23 cellular contexts compared by ENCODE assay signal in the genomic region with DNA sequence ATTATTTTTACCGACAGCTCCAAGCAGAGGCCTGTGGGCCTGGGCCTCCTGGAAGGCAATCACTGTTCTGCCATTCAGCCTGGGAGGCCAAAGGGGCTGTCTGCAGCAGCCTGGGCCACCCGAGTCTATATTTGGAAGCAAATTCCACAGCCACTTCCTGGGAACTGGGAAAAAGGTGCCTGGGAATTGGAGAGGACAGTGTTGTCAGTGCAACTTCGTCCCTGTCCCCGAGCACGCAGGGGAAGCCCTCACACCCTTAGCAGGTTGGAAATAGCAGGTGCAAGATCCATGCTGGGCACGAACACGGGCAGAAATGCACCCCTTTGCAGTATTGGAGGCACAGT. TPM values are rescaled to one million over a fixed set of nuclear protein-coding genes. Genes with fewer than 3 reads are reported as not detected.
DNase-seq lines count a peak whose midpoint lies in the region; ATAC-seq and TF ChIP-seq lines count a peak whose summit lies in the region.
"Had no signal": no experiment of that assay in that cellular context is flagged by ENCODE, and none has a peak within 500 bp of the region (broad histone marks: within the 10 kb centered on the region; RNA-seq: fewer than 3 reads in every experiment).

No MANE protein-coding gene starts in this region.

- peaks cover 1% of the 10 kb centered on the region; the same call in 1 of the 2 replicates for H3K36me3 Mint-ChIP-seq in HFFc6 (ENCODE audit: low read depth)
- H3K36me3 Mint-ChIP-seq in activated T-helper 1 cell treated with anti-CD3 and anti-CD28 coated beads, Interleukin-12 subunit alpha, Interleukin-12 subunit beta, Interleukin-2, Interleukin-4 antibody, amounts not matched to agents 30 ng/mL and 10 ng/mL and 1 ng/mL, durations not matched to agents 14 hours and 24 hours and 36 hours (ENCODE audit: low read depth) = peaks cover under 1% of the 10 kb centered on the region

- H3K27ac ChIP-seq in gastroesophageal sphincter = peak overlapping the region in 3 of 4 donors; percentile 91 to 94 (median 93)
- no peak overlapping the region for H3K27ac ChIP-seq in adrenal gland
- no peak overlapping the region for H3K27ac ChIP-seq in esophagus squamous epithelium
- H3K27ac ChIP-seq: A549; BLaER1 treated with 17β-estradiol and CSF1 and Interleukin-3, amounts not matched to agents 10 nM and 100 nM; RWPE1 had no signal

- H3K9me3 Mint-ChIP-seq in HFFc6 = no peaks in the 10 kb centered on the region
- H3K9me3 Mint-ChIP-seq in activated T-helper 1 cell treated with anti-CD3 and anti-CD28 coated beads, Interleukin-12 subunit alpha, Interleukin-12 subunit beta, Interleukin-2, Interleukin-4 antibody, amounts not matched to agents 30 ng/mL and 10 ng/mL and 1 ng/mL, durations not matched to agents 14 hours and 24 hours and 36 hours = no peaks in the 10 kb centered on the region
- H3K9me3 Mint-ChIP-seq: CD4-positive, alpha-beta T cell had no signal

- TF ChIP-seq EP300 in gastroesophageal sphincter (IDR thresholded peaks at IDR 0.05) = no peak

- H3K36me3 ChIP-seq in gastroesophageal sphincter (no peaks in the 10 kb centered on the region), adrenal gland (replicated peaks in 1 of 2) (no peaks in the 10 kb centered on the region), esophagus squamous epithelium (no peaks in the 10 kb centered on the region)
- H3K36me3 ChIP-seq: BLaER1 treated with 17β-estradiol and CSF1 and Interleukin-3, amounts not matched to agents 10 nM and 100 nM had no signal

- H3K4me3 ChIP-seq in gastroesophageal sphincter (no peak overlapping the region), adrenal gland (no peak overlapping the region), esophagus squamous epithelium (no peak overlapping the region)
- H3K4me3 ChIP-seq: A549; BLaER1 treated with 17β-estradiol and CSF1 and Interleukin-3, amounts not matched to agents 10 nM and 100 nM had no signal

- H3K4me1 Mint-ChIP-seq in HFFc6 (ENCODE audit: low read depth) = peaks cover 44% of the 10 kb centered on the region
- no peaks in the 10 kb centered on the region for H3K4me1 Mint-ChIP-seq in activated T-helper 1 cell treated with anti-CD3 and anti-CD28 coated beads, Interleukin-12 subunit alpha, Interleukin-12 subunit beta, Interleukin-2, Interleukin-4 antibody, amounts not matched to agents 30 ng/mL and 10 ng/mL and 1 ng/mL, durations not matched to agents 14 hours and 24 hours and 36 hours (ENCODE audit: low read depth)

- ATAC-seq in gastroesophageal sphincter (no peak), left ventricle myocardium superior (peak; percentile 61), HG03039 (IDR thresholded peaks at IDR 0.05; ENCODE audit: unreplicated experiment) (no peak)

- peak overlapping the region; percentile 57; the same call in 1 of the 2 replicates for H3K27ac Mint-ChIP-seq in HFFc6
- no peak overlapping the region for H3K27ac Mint-ChIP-seq in activated T-helper 1 cell treated with anti-CD3 and anti-CD28 coated beads, Interleukin-12 subunit alpha, Interleukin-12 subunit beta, Interleukin-2, Interleukin-4 antibody, amounts not matched to agents 30 ng/mL and 10 ng/mL and 1 ng/mL, durations not matched to agents 14 hours and 24 hours and 36 hours
- H3K27ac Mint-ChIP-seq: CD4-positive, alpha-beta T cell had no signal

- no peak for TF ChIP-seq CTCF in HFFc6 (IDR thresholded peaks at IDR 0.05)
- no peak for TF ChIP-seq CTCF in gastroesophageal sphincter (IDR thresholded peaks at IDR 0.05)
- TF ChIP-seq CTCF in adrenal gland (IDR thresholded peaks at IDR 0.05) = no peak
- no peak for TF ChIP-seq CTCF in esophagus squamous epithelium (IDR thresholded peaks at IDR 0.05)

- no peak for TF ChIP-seq POLR2A in gastroesophageal sphincter (IDR thresholded peaks at IDR 0.05)
- TF ChIP-seq POLR2A in adrenal gland (IDR thresholded peaks at IDR 0.05) = no peak
- no peak for TF ChIP-seq POLR2A in esophagus squamous epithelium (IDR thresholded peaks at IDR 0.05)

- peaks cover 0 to 61% (median 0%) of the 10 kb centered on the region in 3 donors for H3K4me1 ChIP-seq in gastroesophageal sphincter
- no peaks in the 10 kb centered on the region for H3K4me1 ChIP-seq in adrenal gland (replicated peaks in 1 of 2)
- H3K4me1 ChIP-seq in esophagus squamous epithelium = peaks cover 0 to 8% (median 0%) of the 10 kb centered on the region in 3 donors
- H3K4me1 ChIP-seq: A549; BLaER1 treated with 17β-estradiol and CSF1 and Interleukin-3, amounts not matched to agents 10 nM and 100 nM had no signal

- WGBS in gastroesophageal sphincter (ENCODE audit: low coverage in 1 of 2), 2 donors = 77% methylated on average over 5 of the region's 7 CpGs; no CpG with 5 or more reads in 1 of the 2 donors
- WGBS in adrenal gland, 4 donors = 36 to 45% (median 43%) methylated on average over 4 to 7 of the region's 7 CpGs
- WGBS in esophagus squamous epithelium, 2 donors = 40 to 52% methylated on average over 7 of the region's 7 CpGs

- H3K27me3 ChIP-seq in gastroesophageal sphincter (peaks cover 18% of the 10 kb centered on the region), adrenal gland (peaks cover 59% of the 10 kb centered on the region), esophagus squamous epithelium (peaks cover 0 to 90% (median 1%) of the 10 kb centered on the region in 4 donors)

- H3K9me3 ChIP-seq in gastroesophageal sphincter (no peaks in the 10 kb centered on the region), adrenal gland (replicated peaks in 1 of 3) (no peaks in the 10 kb centered on the region), esophagus squamous epithelium (no peaks in the 10 kb centered on the region)
- H3K9me3 ChIP-seq: A549, SK-N-SH had no signal

- peaks cover 3% of the 10 kb centered on the region for H3K27me3 Mint-ChIP-seq in HFFc6 (ENCODE audit: insufficient read depth)
- peaks cover 44% of the 10 kb centered on the region for H3K27me3 Mint-ChIP-seq in activated T-helper 1 cell treated with anti-CD3 and anti-CD28 coated beads, Interleukin-12 subunit alpha, Interleukin-12 subunit beta, Interleukin-2, Interleukin-4 antibody, amounts not matched to agents 30 ng/mL and 10 ng/mL and 1 ng/mL, durations not matched to agents 14 hours and 24 hours and 36 hours (ENCODE audit: insufficient read depth)

- H3K4me3 Mint-ChIP-seq in HFFc6 = no peak overlapping the region
- no peak overlapping the region for H3K4me3 Mint-ChIP-seq in activated T-helper 1 cell treated with anti-CD3 and anti-CD28 coated beads, Interleukin-12 subunit alpha, Interleukin-12 subunit beta, Interleukin-2, Interleukin-4 antibody, amounts not matched to agents 30 ng/mL and 10 ng/mL and 1 ng/mL, durations not matched to agents 14 hours and 24 hours and 36 hours
- H3K4me3 Mint-ChIP-seq: CD4-positive, alpha-beta T cell had no signal

- DNase-seq in HFFc6 (no peak), left ventricle myocardium superior (no peak), adrenal gland (no peak), esophagus squamous epithelium (lab: John Stamatoyannopoulos, UW) (no peak)
- no peak for DNase-seq in activated T-helper 1 cell treated with anti-CD3 and anti-CD28 coated beads, Interleukin-12 subunit alpha, Interleukin-12 subunit beta, Interleukin-2, Interleukin-4 antibody, amounts not matched to agents 30 ng/mL and 10 ng/mL and 1 ng/mL, durations not matched to agents 14 hours and 24 hours and 36 hours (ENCODE audit: low spot score)
- DNase-seq: AML-193; CD4-positive, alpha-beta T cell; NCI-H1048; NCI-H1417; NCI-H1694; NCI-H2029 treated with DMSO at 0.1 percent for 48 hours; NCI-H69; SIG-M5; SK-N-SH had no signal

- intact Hi-C loops in left ventricle myocardium superior (cut with micrococcal nuclease) (no loop called here), adrenal gland (cut with DNase I) (no loop called here), esophagus squamous epithelium (cut with DNase I) (no loop called here)
- intact Hi-C loops in activated T-helper 1 cell treated with anti-CD3 and anti-CD28 coated beads, Interleukin-12 subunit alpha, Interleukin-12 subunit beta, Interleukin-2, Interleukin-4 antibody, amounts not matched to agents 30 ng/mL and 10 ng/mL and 1 ng/mL, durations not matched to agents 14 hours and 24 hours and 36 hours (cut with micrococcal nuclease) = no loop called here

RNA-seq across cellular contexts. Expression of a gene that starts 9.6 kb away (rescaled TPM):
- 10 to 100 TPM; 20.7 to 27.8 (median 24.3) TPM for total RNA-seq in HFFc6 (2021; fragmentation: NEBNext Ultra II Directional; extraction: Animal tissue kit (Norgen Biotek cat#: 25700))
- 10 to 100 TPM in 3 of 4 donors, 1 to 10 TPM in 1; 8.6 to 38.8 (median 28.0) TPM for total RNA-seq in gastroesophageal sphincter
- total RNA-seq in left ventricle myocardium superior = 73.5 TPM
- total RNA-seq in adrenal gland = under 1 TPM in 2 of 8 donors, not detected in 6; 0.17 to 0.27 TPM
- under 1 TPM in 1 of 3 donors, not detected in 2; 0.07 TPM for polyA plus RNA-seq in adrenal gland
- 1 to 10 TPM in 2 of 4 donors, under 1 TPM in 2; 0.38 to 2.9 (median 1.5) TPM for total RNA-seq in esophagus squamous epithelium
- total RNA-seq in activated T-helper 1 cell treated with anti-CD3 and anti-CD28 coated beads, Interleukin-12 subunit alpha, Interleukin-12 subunit beta, Interleukin-2, Interleukin-4 antibody, amounts not matched to agents 30 ng/mL and 10 ng/mL and 1 ng/mL, durations not matched to agents 14 hours and 24 hours and 36 hours = not detected in 2 replicates
- total RNA-seq: CD4-positive, alpha-beta T cell; G401; H7; NCI-H460; OCI-LY7 had no signal
- polyA plus RNA-seq: A549, SK-N-SH had no signal

Comparison
In these comparisons a context has a peak if more than half of its experiments do, and no peak if none do; other contexts are left out.
1. H3K27ac ChIP-seq: peak in gastroesophageal sphincter (3 of 4); none in adrenal gland (0 of 5) and esophagus squamous epithelium (0 of 4).